Comparison of ENCODE assay signal across 19 cellular contexts in genomic region chr3:67154429-67154828, GRCh38.
A peak's percentile ranks its signal among the peaks of the same experiment; 100 is the strongest.
DNase-seq lines count a peak whose midpoint lies in the region; ATAC-seq and TF ChIP-seq lines count a peak whose summit lies in the region.
"Had no signal": no experiment of that assay in that cellular context is flagged by ENCODE, and none has a peak within 500 bp of the region (broad histone marks: within the 10 kb centered on the region; RNA-seq: fewer than 3 reads in every experiment).

No MANE protein-coding gene starts in this region.

- peak; percentile 79 for ATAC-seq in GM23338
- ATAC-seq: T-cell had no signal

- H3K36me3 Mint-ChIP-seq in GM23338 (ENCODE audit: low read depth) (no peaks in the 10 kb centered on the region; the same call in 2 of the 3 replicates), neural progenitor cell (no peaks in the 10 kb centered on the region)
- H3K36me3 Mint-ChIP-seq: T-cell had no signal

- H3K36me3 ChIP-seq in GM23338 (ENCODE audit: insufficient read depth) (no peaks in the 10 kb centered on the region), hepatocyte (replicated peaks; ENCODE audit: insufficient read depth, low read depth) (no peaks in the 10 kb centered on the region), neural progenitor cell (no peaks in the 10 kb centered on the region)
- H3K36me3 ChIP-seq: MG63 had no signal

- H3K79me2 ChIP-seq in GM23338 (replicated peaks; ENCODE audit: insufficient read depth) = no peaks in the 10 kb centered on the region
- no peaks in the 10 kb centered on the region for H3K79me2 ChIP-seq in hepatocyte
- H3K79me2 ChIP-seq in neural progenitor cell (ENCODE audit: low read depth) = no peaks in the 10 kb centered on the region

- no peaks in the 10 kb centered on the region for H4K20me1 ChIP-seq in GM23338 (replicated peaks; ENCODE audit: insufficient read depth)
- no peaks in the 10 kb centered on the region for H4K20me1 ChIP-seq in hepatocyte (ENCODE audit: insufficient read depth, poor library complexity, severe bottlenecking)
- no peaks in the 10 kb centered on the region for H4K20me1 ChIP-seq in neural progenitor cell (ENCODE audit: low read depth)

- H3F3A ChIP-seq in GM23338 (replicated peaks; ENCODE audit: low read depth) (no peaks in the 10 kb centered on the region), neural progenitor cell (ENCODE audit: low read depth) (no peaks in the 10 kb centered on the region)

- H3K9me3 ChIP-seq in hepatocyte (ENCODE audit: low read depth) (no peaks in the 10 kb centered on the region), neural progenitor cell (ENCODE audit: low read depth) (no peaks in the 10 kb centered on the region)
- H3K9me3 ChIP-seq: MG63 had no signal

- no peaks in the 10 kb centered on the region for H3K9me2 ChIP-seq in GM23338 (ENCODE audit: insufficient read depth)
- H3K9me2 ChIP-seq in hepatocyte (replicated peaks; ENCODE audit: insufficient read depth) = no peaks in the 10 kb centered on the region

- H3K4me1 Mint-ChIP-seq in GM23338 (no peaks in the 10 kb centered on the region; the same call in 2 of the 3 replicates), neural progenitor cell (no peaks in the 10 kb centered on the region)
- H3K4me1 Mint-ChIP-seq: T-cell had no signal

- DNase-seq in GM23338 (ENCODE audit: low spot score) (peak; percentile 40), HT1080 (ENCODE audit: low read depth) (peak; percentile 17), hepatocyte (ENCODE audit: low spot score) (peak; percentile 16), neural progenitor cell (ENCODE audit: low spot score) (no peak), NAMALWA (ENCODE audit: low spot score) (no peak), T-helper 2 cell (no peak)
- no peak for DNase-seq in stimulated activated naive CD4-positive, alpha-beta T cell (lab: John Stamatoyannopoulos, UW)
- DNase-seq: COR-L47, IMR-90, Karpas-422, MG63, NCI-H1105, NCI-H1694 treated with DMSO at 0.1 percent for 48 hours, NCI-H2107, NCI-H226, NCI-H526 treated with DMSO at 0.1 percent for 48 hours, T-cell had no signal

- H3K27ac ChIP-seq in GM23338 (ENCODE audit: low read depth) (no peak overlapping the region), hepatocyte (no peak overlapping the region), neural progenitor cell (no peak overlapping the region)
- H3K27ac ChIP-seq: C4-2B, SK-N-MC had no signal

- H3K27me3 ChIP-seq in GM23338 (ENCODE audit: insufficient read depth) (no peaks in the 10 kb centered on the region), hepatocyte (no peaks in the 10 kb centered on the region), neural progenitor cell (no peaks in the 10 kb centered on the region)
- H3K27me3 ChIP-seq: MG63 had no signal

- H3K4me1 ChIP-seq in GM23338 (ENCODE audit: insufficient read depth) = no peaks in the 10 kb centered on the region
- no peaks in the 10 kb centered on the region for H3K4me1 ChIP-seq in hepatocyte (ENCODE audit: insufficient read depth)
- no peaks in the 10 kb centered on the region for H3K4me1 ChIP-seq in neural progenitor cell

- WGBS in hepatocyte (ENCODE audit: low lambda C conversion rate, missing lambda C conversion rate) = 56% methylated on average over 8 of the region's 8 CpGs

- H2AFZ ChIP-seq in GM23338 = peak overlapping the region; percentile 93
- no peak overlapping the region for H2AFZ ChIP-seq in hepatocyte
- peak overlapping the region; percentile 87 for H2AFZ ChIP-seq in neural progenitor cell (replicated peaks)

- H3K4me3 ChIP-seq in GM23338 = no peak overlapping the region
- H3K4me3 ChIP-seq in hepatocyte = no peak overlapping the region
- no peak overlapping the region for H3K4me3 ChIP-seq in neural progenitor cell
- H3K4me3 ChIP-seq: MG63, SK-N-MC had no signal

- TF ChIP-seq CTCF in GM23338 (conservative IDR thresholded peaks at IDR 0.05; ENCODE audit: low read depth in 2 of 2) (no peak), hepatocyte (IDR thresholded peaks at IDR 0.05; ENCODE audit: poor library complexity) (no peak), neural progenitor cell (IDR thresholded peaks at IDR 0.05) (no peak)

- H3K27ac Mint-ChIP-seq in GM23338 (no peak overlapping the region), neural progenitor cell (no peak overlapping the region)
- H3K27ac Mint-ChIP-seq: T-cell had no signal

- H3K4me3 Mint-ChIP-seq in GM23338 = no peak overlapping the region
- no peak overlapping the region for H3K4me3 Mint-ChIP-seq in neural progenitor cell
- H3K4me3 Mint-ChIP-seq: T-cell had no signal

- H3K27me3 Mint-ChIP-seq in GM23338 (ENCODE audit: insufficient read depth, low read depth, poor library complexity) = peaks cover 2% of the 10 kb centered on the region
- no peaks in the 10 kb centered on the region for H3K27me3 Mint-ChIP-seq in neural progenitor cell (ENCODE audit: insufficient read depth, low read depth)
- H3K27me3 Mint-ChIP-seq: T-cell had no signal

- peak overlapping the region; percentile 38; the same call in 1 of the 2 replicates for H3K4me2 ChIP-seq in GM23338
- H3K4me2 ChIP-seq in hepatocyte = no peak overlapping the region
- no peak overlapping the region for H3K4me2 ChIP-seq in neural progenitor cell

- H3K9ac ChIP-seq in neural progenitor cell = no peak overlapping the region

- peaks cover 18% of the 10 kb centered on the region; the same call in 2 of the 3 replicates for H3K9me3 Mint-ChIP-seq in GM23338
- H3K9me3 Mint-ChIP-seq in neural progenitor cell = peaks cover 14% of the 10 kb centered on the region

TF ChIP-seq in GM23338, 12 proteins besides CTCF, POLR2A, EP300 and RAD21 (continues in another document):
- TF ChIP-seq ZNF114 (CRISPR knock-in tag; IDR thresholded peaks at IDR 0.05) = no peak
- TF ChIP-seq ZNF331 (CRISPR knock-in tag; IDR thresholded peaks at IDR 0.05; ENCODE audit: low read depth) = no peak
- no peak for TF ChIP-seq POLR2AphosphoS5 (IDR thresholded peaks at IDR 0.05; ENCODE audit: low read depth)
- TF ChIP-seq NANOG (IDR thresholded peaks at IDR 0.05; ENCODE audit: borderline replicate concordance) = no peak
- TF ChIP-seq ZNF462 (CRISPR knock-in tag; IDR thresholded peaks at IDR 0.05) = no peak
- no peak for TF ChIP-seq EZH2 (IDR thresholded peaks at IDR 0.05; ENCODE audit: low read depth, unreplicated experiment)
- no peak for TF ChIP-seq JUNB (IDR thresholded peaks at IDR 0.05; ENCODE audit: unreplicated experiment)
- no peak for TF ChIP-seq STAT1 (IDR thresholded peaks at IDR 0.05; ENCODE audit: unreplicated experiment)
- TF ChIP-seq EZH2phosphoT487 (IDR thresholded peaks at IDR 0.05; ENCODE audit: unreplicated experiment) = no peak

Comparison
In these comparisons a context has a peak if more than half of its experiments do, and no peak if none do; other contexts are left out.
1. DNase-seq: peak in GM23338 (single experiment), HT1080 (single experiment) and hepatocyte (single experiment); none in neural progenitor cell (single experiment), NAMALWA (single experiment), T-helper 2 cell (0 of 5) and stimulated activated naive CD4-positive, alpha-beta T cell (0 of 6).